ENCODE assay signal across 30 cellular contexts in genomic region chr4:124307143-124307542, GRCh38.
"Had no signal": no experiment of that assay in that cellular context is flagged by ENCODE, and none has a peak within 500 bp of the region (broad histone marks: within the 10 kb centered on the region; RNA-seq: fewer than 3 reads in every experiment).

No MANE protein-coding gene starts in this region.

- ATAC-seq: activated CD8-positive, alpha-beta T cell treated with anti-CD3 and anti-CD28 coated beads for 36 hours; activated naive CD4-positive, alpha-beta T cell treated with anti-CD3 and anti-CD28 coated beads, Interleukin-2, amount 50 U/mL, for 72 hours; activated T-cell treated with anti-CD3 and anti-CD28 coated beads, Interleukin-2, amount 50 U/mL, for 4 hours; activated T-cell treated with anti-CD3 and anti-CD28 coated beads, Interleukin-2, amount 50 U/mL, for 72 hours; activated T-helper 17 cell treated with anti-CD3 and anti-CD28 coated beads, Interleukin-2, amount 50 U/mL, for 72 hours; body of pancreas had no signal

- DNase-seq: activated B cell treated with CpG ODN at 0.5 μM for 24 hours; activated CD4-positive, alpha-beta memory T cell treated with anti-CD3 and anti-CD28 coated beads for 36 hours; activated CD4-positive, alpha-beta T cell treated with anti-CD3 and anti-CD28 coated beads for 4 hours; activated CD4-positive, alpha-beta T cell treated with anti-CD3 and anti-CD28 coated beads, Interleukin-2, amount 10 ng/mL, durations not matched to agents 24 days and 14 days; activated CD4-positive, alpha-beta T cell treated with anti-CD3 and anti-CD28 coated beads, Interleukin-2, amount 50 U/mL, for 1 hour; activated CD4-positive, alpha-beta T cell treated with anti-CD3 and anti-CD28 coated beads, Interleukin-2, amount 50 U/mL, for 4 hours; activated CD4-positive, CD25-positive, alpha-beta regulatory T cell treated with anti-CD3 and anti-CD28 coated beads, Interleukin-2, amount 50 U/mL, for 72 hours; activated CD8-positive, alpha-beta memory T cell treated with anti-CD3 and anti-CD28 coated beads, Interleukin-2, amount 50 U/mL, for 4 hours; activated CD8-positive, alpha-beta T cell treated with anti-CD3 and anti-CD28 coated beads for 36 hours; activated effector memory CD4-positive, alpha-beta T cell treated with anti-CD3 and anti-CD28 coated beads, Interleukin-2, amount 50 U/mL, for 16 hours; activated gamma-delta T cell treated with Interleukin-2 at 50 U/mL for 16 hours; activated naive CD4-positive, alpha-beta T cell; activated naive CD4-positive, alpha-beta T cell treated with anti-CD3 and anti-CD28 coated beads for 36 hours; activated naive CD4-positive, alpha-beta T cell treated with anti-CD3 and anti-CD28 coated beads, Interleukin-2, amount 50 U/mL, for 16 hours; activated naive CD8-positive, alpha-beta T cell treated with anti-CD3 and anti-CD28 coated beads for 36 hours; activated T-cell treated with anti-CD3 and anti-CD28 coated beads for 4 hours; activated T-cell treated with anti-CD3 and anti-CD28 coated beads, Interleukin-2, amount 50 U/mL, for 1 hour; activated T-cell treated with anti-CD3 and anti-CD28 coated beads, Interleukin-2, amount 50 U/mL, for 4 hours; activated T-cell treated with anti-CD3 and anti-CD28 coated beads, Interleukin-2, amount 50 U/mL, for 72 hours; adrenal gland; amniotic stem cell; aorta; body of pancreas; brain microvascular endothelial cell; caudate nucleus; cerebellar nuclear complex; T-helper 2 cell; T-helper 9 cell had no signal
